In the genomic region with DNA sequence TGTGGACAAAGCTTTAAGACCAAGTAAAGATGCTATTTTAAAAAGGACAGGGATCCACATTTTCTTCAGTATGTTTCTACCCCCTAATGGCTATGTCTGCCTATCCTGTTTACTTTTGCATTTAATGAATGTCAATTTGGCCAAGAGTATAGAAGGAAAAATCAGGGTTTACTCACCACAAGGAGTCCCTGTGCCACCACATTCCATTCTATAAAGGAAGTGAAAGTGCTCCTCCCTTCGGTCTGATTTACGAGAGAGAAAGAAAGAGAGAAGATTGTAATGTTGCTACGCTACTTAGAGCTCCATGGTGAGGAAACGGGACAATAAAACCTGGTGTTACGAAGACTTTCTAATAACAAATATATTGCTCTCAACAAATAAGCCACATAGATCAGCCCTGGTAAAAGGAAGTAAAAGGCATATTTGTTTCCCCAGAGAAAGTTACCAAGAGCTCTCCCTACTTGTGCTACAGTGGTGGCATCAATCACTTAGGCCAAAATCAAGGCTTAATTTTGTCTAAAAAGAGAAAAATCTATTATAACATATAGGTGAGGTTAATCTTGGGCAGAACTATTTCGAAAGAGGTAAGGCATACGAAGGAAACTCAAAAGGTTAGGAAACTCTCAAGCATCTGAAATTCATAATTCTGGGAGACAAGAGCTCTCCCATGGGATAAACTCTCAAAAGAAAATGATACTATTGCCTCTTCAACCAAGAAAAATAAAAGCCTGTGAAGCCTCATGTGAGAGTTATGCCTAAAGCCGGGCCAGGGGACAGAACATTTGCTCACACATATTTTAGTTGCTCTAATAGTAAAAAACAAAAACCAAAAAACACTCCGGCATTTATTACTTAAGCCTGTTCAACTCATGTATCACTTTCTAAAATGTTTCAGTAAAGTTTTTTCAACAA, we compare ENCODE assay signal across 9 cellular contexts. TPM values are rescaled to one million over a fixed set of nuclear protein-coding genes. Genes with fewer than 3 reads are reported as not detected.
DNase-seq lines count a peak whose midpoint lies in the region; ATAC-seq and TF ChIP-seq lines count a peak whose summit lies in the region.
"Had no signal": no experiment of that assay in that cellular context is flagged by ENCODE, and none has a peak within 500 bp of the region (broad histone marks: within the 10 kb centered on the region; RNA-seq: fewer than 3 reads in every experiment).

No MANE protein-coding gene starts in this region.

- TF ChIP-seq CTCF in coronary artery (IDR thresholded peaks at IDR 0.05) (peak; percentile 26), lung (IDR thresholded peaks at IDR 0.05; ENCODE audit: control extremely low read depth, extremely low read depth) (peak; percentile 55)

- H3K4me3 ChIP-seq in H7 (ENCODE audit: insufficient read depth, low read depth, low read length) (no peak overlapping the region), coronary artery (peak overlapping the region; percentile 61), lung (no peak overlapping the region), aorta (ENCODE audit: low read length in 2 of 2) (peak overlapping the region; percentile 26 to 84)

- H3K9me3 ChIP-seq in lung (ENCODE audit: control insufficient read depth in 2 of 2, insufficient read depth in 1 of 2, low read length in 1 of 2) (no peaks in the 10 kb centered on the region), aorta (ENCODE audit: control insufficient read depth, low read length) (no peaks in the 10 kb centered on the region)

- H3K4me1 ChIP-seq in lung (ENCODE audit: control insufficient read depth in 2 of 2, insufficient read depth in 2 of 2, low read length in 2 of 2) (peaks cover 2 to 14% of the 10 kb centered on the region in 2 donors), aorta (ENCODE audit: control insufficient read depth in 1 of 2, insufficient read depth in 2 of 2, low read length in 2 of 2) (peaks cover 0 to 4% of the 10 kb centered on the region in 2 donors)

- intact Hi-C loops in aorta (cut with DNase I), result loop anchor here (2.0 to 5.0 kb wide), 2 partner anchors 71 to 174 kb away; no protein-coding TSS in a partner anchor

- H3K27me3 ChIP-seq in H7 (ENCODE audit: control insufficient read depth, insufficient read depth, low read length) (no peaks in the 10 kb centered on the region), lung (ENCODE audit: control insufficient read depth, insufficient read depth) (no peaks in the 10 kb centered on the region), aorta (ENCODE audit: control insufficient read depth in 1 of 2, insufficient read depth in 2 of 2, low read length in 1 of 2) (no peaks in the 10 kb centered on the region)

- whole genome bisulfite sequencing in lung, 2 donors, result 35 to 37% methylated on average over 9 of the region's 9 CpGs
- WGBS in aorta, 2 donors, result 8 to 11% methylated on average over 9 of the region's 9 CpGs

- ATAC-seq in lung (ENCODE audit: insufficient read depth, low FRiP score), result peak; percentile 87
- peak; percentile 83 for ATAC-seq in aorta (ENCODE audit: low FRiP score)

- DNase-seq in D341Med (ENCODE audit: low spot score) (peak; percentile 35), H7 (peak; percentile 38), NCI-H2081 treated with DMSO at 0.1 percent for 48 hours (lab: John Stamatoyannopoulos, UW) (peak; percentile 24), coronary artery (ENCODE audit: low spot score) (no peak), lung (ENCODE audit: low spot score) (no peak), aorta (no peak), NCI-H1694 treated with DMSO at 0.1 percent for 48 hours (lab: John Stamatoyannopoulos, UW) (no peak), GOT3 (lab: John Stamatoyannopoulos, UW) (no peak)

- peak overlapping the region; percentile 67 to 76 for H3K27ac ChIP-seq in coronary artery
- peak overlapping the region in 1 of 2 donors; percentile 9 for H3K27ac ChIP-seq in lung (ENCODE audit: low read depth in 1 of 2, low read length in 1 of 2)
- peak overlapping the region in 1 of 2 donors; percentile 87 for H3K27ac ChIP-seq in aorta (ENCODE audit: low read depth in 1 of 2, low read length in 2 of 2)
- H3K27ac ChIP-seq: KMS-11 had no signal

- H3K36me3 ChIP-seq in H7 (replicated peaks; ENCODE audit: control insufficient read depth, insufficient read depth, low read length), result no peaks in the 10 kb centered on the region
- peaks cover 1 to 2% of the 10 kb centered on the region in 2 donors for H3K36me3 ChIP-seq in lung (ENCODE audit: control insufficient read depth in 2 of 2, insufficient read depth in 2 of 2, low read length in 2 of 2)
- no peaks in the 10 kb centered on the region for H3K36me3 ChIP-seq in aorta (ENCODE audit: control insufficient read depth in 1 of 2, insufficient read depth in 2 of 2, low read length in 1 of 2)

RNA-seq across cellular contexts. Expression of gene TAPT1, which starts 29.5 kb away (rescaled TPM):
- 5.8 and 8.8 TPM in 2 replicates for total RNA-seq in H7 (2014; rRNA removed; shearing (Covaris generic))
- 100 to 1,000 TPM in 1 of 2 donors, 10 to 100 TPM in 1; 39.1 to 102 TPM for total RNA-seq in lung
- polyA plus RNA-seq in lung, result 10 to 100 TPM; 13.8 to 21.3 TPM
- total RNA-seq in aorta, result 10 to 100 TPM; 50.8 to 56.8 TPM
- polyA plus RNA-seq in aorta, result 10 to 100 TPM in 1 of 2 donors, 1 to 10 TPM in 1; 7.0 to 20.6 TPM

Comparison
In these comparisons a context has a peak if more than half of its experiments do, and no peak if none do; other contexts are left out.
1. DNase-seq: peak in D341Med (single experiment), H7 (single experiment) and NCI-H2081 treated with DMSO at 0.1 percent for 48 hours (single experiment); none in coronary artery (single experiment), lung (single experiment), aorta (0 of 2), NCI-H1694 treated with DMSO at 0.1 percent for 48 hours (single experiment) and GOT3 (single experiment).
2. H3K4me3 ChIP-seq: peak in coronary artery (single experiment) and aorta (2 of 2); none in H7 (single experiment) and lung (single experiment).